1 cellular context compared by ENCODE assay signal in the genomic region with DNA sequence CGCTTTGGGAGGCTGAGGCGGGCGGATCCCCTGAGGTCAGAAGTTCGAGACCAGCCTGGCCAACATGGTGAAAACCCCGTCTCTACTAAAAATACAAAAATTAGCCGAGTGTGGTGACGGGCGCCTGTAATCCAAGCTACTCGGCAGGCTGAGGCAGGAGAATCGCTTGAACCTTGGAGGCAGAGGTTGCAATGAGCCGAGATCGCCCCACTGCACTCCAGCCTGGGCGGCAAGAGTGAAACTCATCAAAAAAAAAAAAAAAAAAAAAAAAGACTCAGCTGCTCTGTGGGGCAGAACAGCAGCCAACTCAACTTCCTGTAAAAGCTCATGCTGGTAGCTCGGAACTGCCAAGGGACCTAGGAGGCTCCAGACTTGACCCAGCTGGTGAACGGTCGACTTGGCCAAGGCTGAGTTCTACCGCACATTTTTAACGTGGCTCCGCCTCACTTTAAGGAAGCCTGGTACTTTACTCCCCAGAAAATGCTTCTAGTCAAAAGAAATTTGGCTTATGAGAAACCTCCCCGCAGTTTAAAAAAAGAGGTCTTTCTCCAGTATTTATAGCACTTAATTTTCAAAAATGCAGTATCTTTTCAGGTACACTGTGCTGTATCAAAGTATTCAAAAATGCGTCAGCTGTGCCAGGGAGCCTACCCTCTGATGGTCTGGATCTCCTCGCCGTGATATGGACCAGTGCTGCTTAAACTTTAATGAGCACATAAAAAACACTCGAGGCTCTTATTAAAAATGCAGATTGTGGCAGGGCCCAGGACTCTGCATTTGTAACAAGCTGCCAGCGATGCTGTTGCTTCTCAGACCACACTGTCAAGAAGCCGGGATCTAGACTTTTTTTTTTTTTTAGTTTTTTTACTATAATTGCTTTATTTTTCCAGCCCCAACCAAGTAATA.
TF ChIP-seq lines count a peak whose summit lies in the region.

No MANE protein-coding gene starts in this region.

TF ChIP-seq in HCT116, 20 proteins besides CTCF, POLR2A, EP300 and RAD21 (continued from another document):
- TF ChIP-seq REST (IDR thresholded peaks at IDR 0.05; ENCODE audit: low read depth), result no peak
- no peak for TF ChIP-seq YY1 (IDR thresholded peaks at IDR 0.05; ENCODE audit: extremely low read depth, insufficient replicate concordance, low read depth, low read length)
- no peak; the same call in none of the 2 replicates for TF ChIP-seq POLR2AphosphoS5 (IDR thresholded peaks at IDR 0.05; ENCODE audit: low read depth, low read length)
- TF ChIP-seq EZH2phosphoT487 (IDR thresholded peaks at IDR 0.05; ENCODE audit: borderline replicate concordance), result no peak
